Comparison of ENCODE assay signal across 7 cellular contexts in genomic region chr11:129853508-129854228, GRCh38. TPM values are rescaled to one million over a fixed set of nuclear protein-coding genes. Genes with fewer than 3 reads are reported as not detected.
DNase-seq lines count a peak whose midpoint lies in the region; ATAC-seq and TF ChIP-seq lines count a peak whose summit lies in the region.

No MANE protein-coding gene starts in this region.

- TF ChIP-seq CTCF in mammary epithelial cell (conservative IDR thresholded peaks at IDR 0.05 in 1 of 2, IDR thresholded peaks at IDR 0.05 in 1 of 2; ENCODE audit: extremely low read depth in 1 of 2, insufficient read depth in 1 of 2, low read depth in 1 of 2, low read length in 2 of 2), result no peak

- peaks cover 17% of the 10 kb centered on the region for H3K4me1 ChIP-seq in mammary epithelial cell (ENCODE audit: insufficient read depth, low read length)

- H3K27me3 ChIP-seq in mammary epithelial cell (ENCODE audit: insufficient read depth, low read length), result no peaks in the 10 kb centered on the region

- in situ Hi-C loops in mammary epithelial cell (cut with MboI; ENCODE audit: low sequenced_read_pairs in 2 of 2), result no loop called here

- TSS peak; percentile 38 for BruUV-seq in mammary epithelial cell (replicated peaks; lab: Mats Ljungman, UMichigan)

- no peak overlapping the region for H3K27ac ChIP-seq in mammary epithelial cell (ENCODE audit: insufficient read depth, low read depth, low read length)

- no peaks in the 10 kb centered on the region for H3K9me3 ChIP-seq in mammary epithelial cell (replicated peaks; ENCODE audit: insufficient read depth, low read length)

- H3K36me3 ChIP-seq in mammary epithelial cell (ENCODE audit: insufficient read depth, low read length), result no peaks in the 10 kb centered on the region

- dilution Hi-C loops in mammary epithelial cell (cut with HindIII; ENCODE audit: low sequenced_read_pairs), result no loop called here

- H3K4me3 ChIP-seq in mammary epithelial cell (replicated peaks in 1 of 3; ENCODE audit: insufficient read depth in 1 of 3, low read depth in 2 of 3, low read length in 3 of 3), result no peak overlapping the region

- no peaks in the 10 kb centered on the region for H3K79me2 ChIP-seq in mammary epithelial cell (ENCODE audit: insufficient read depth, low read length)

- H3K9ac ChIP-seq in mammary epithelial cell (ENCODE audit: insufficient read depth, low read length), result no peak overlapping the region

- CTCF ChIA-PET in mammary epithelial cell (lab: Charles Lee; ENCODE audit: low non-redundant PET), result no interaction called here

- peak; percentile 82 for DNase-seq in NCI-H1092 treated with DMSO at 0.1 percent for 48 hours (lab: John Stamatoyannopoulos, UW)
- DNase-seq in T follicular helper cell (ENCODE audit: low read depth), result peak; percentile 82
- DNase-seq in mammary epithelial cell, result peak; percentile 79
- peak; percentile 59 for DNase-seq in renal cortical epithelial cell (ENCODE audit: low read depth)
- DNase-seq in NCI-H524 treated with DMSO at 0.1 percent for 48 hours (lab: John Stamatoyannopoulos, UW), result no peak

- WGBS in mammary epithelial cell (ENCODE audit: low coverage, missing lambda C conversion rate), result 54% methylated on average over 10 of the region's 10 CpGs

- peak overlapping the region; percentile 54 for H2AFZ ChIP-seq in mammary epithelial cell (ENCODE audit: low read depth, low read length)

- H4K20me1 ChIP-seq in mammary epithelial cell (ENCODE audit: insufficient read depth, low read length), result no peaks in the 10 kb centered on the region

- ATAC-seq in GM21619 (IDR thresholded peaks at IDR 0.05; ENCODE audit: unreplicated experiment), result no peak
- ATAC-seq in GM18520 (IDR thresholded peaks at IDR 0.05; ENCODE audit: unreplicated experiment), result no peak

- H3K4me2 ChIP-seq in mammary epithelial cell (ENCODE audit: insufficient read depth, low read depth, low read length), result peak overlapping the region; percentile 22

- intact Hi-C loops in mammary epithelial cell (cut with micrococcal nuclease), result no loop called here

RNA-seq across cellular contexts. Expression of gene TMEM45B, which starts 38.0 kb away (rescaled TPM):
- total RNA-seq in mammary epithelial cell (under 1 TPM; 0.17 to 0.47 TPM), renal cortical epithelial cell (0.50 and 5.0 TPM in 2 replicates)
- polyA plus RNA-seq in mammary epithelial cell, result 0.80 TPM
- polyA minus RNA-seq in mammary epithelial cell, result not detected

RNA-seq across cellular contexts. Expression of gene NFRKB, which starts 41.7 kb away (rescaled TPM):
- 10 to 100 TPM; 27.3 to 33.6 TPM for total RNA-seq in mammary epithelial cell
- polyA plus RNA-seq in mammary epithelial cell, result 28.3 TPM
- polyA minus RNA-seq in mammary epithelial cell, result 47.3 TPM
- total RNA-seq in renal cortical epithelial cell, result 20.5 and 26.2 TPM in 2 replicates
